ENCODE assay signal across 2 cellular contexts in the genomic region with DNA sequence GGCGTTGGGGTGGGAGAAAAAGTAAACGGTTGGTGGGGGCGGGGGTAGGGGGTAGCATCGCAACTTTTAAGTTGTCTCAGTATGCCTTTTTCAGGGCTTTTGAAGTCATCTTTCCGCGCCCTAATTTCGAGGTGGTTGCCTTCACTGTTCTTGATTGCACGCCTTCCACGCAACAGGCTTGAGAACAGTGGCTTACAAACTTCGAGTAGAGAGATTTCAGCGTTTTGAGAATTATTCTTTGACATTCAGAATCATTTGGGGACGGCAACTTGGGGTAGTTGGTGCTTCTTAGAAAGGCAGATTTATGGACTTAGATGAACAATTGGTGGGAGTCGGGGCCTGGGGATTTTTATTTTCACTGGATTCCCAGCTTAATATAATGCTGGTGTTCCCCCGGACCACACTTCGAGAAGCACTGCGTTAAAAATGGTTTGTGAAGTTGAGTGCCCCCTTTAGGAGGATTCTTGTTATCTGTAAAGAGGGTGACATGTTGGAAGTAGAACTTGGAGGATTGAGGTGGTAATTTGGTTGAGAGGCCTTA.
TF ChIP-seq lines count a peak whose summit lies in the region.

No MANE protein-coding gene starts in this region.

TF ChIP-seq in WTC11, 78 proteins besides CTCF, POLR2A, EP300 and RAD21:
- TF ChIP-seq IRF2 (CRISPR knock-in tag; IDR thresholded peaks at IDR 0.05; ENCODE audit: borderline replicate concordance, low read depth) = no peak
- TF ChIP-seq TP53 (CRISPR knock-in tag; IDR thresholded peaks at IDR 0.05) = no peak
- TF ChIP-seq, protein P1, sequence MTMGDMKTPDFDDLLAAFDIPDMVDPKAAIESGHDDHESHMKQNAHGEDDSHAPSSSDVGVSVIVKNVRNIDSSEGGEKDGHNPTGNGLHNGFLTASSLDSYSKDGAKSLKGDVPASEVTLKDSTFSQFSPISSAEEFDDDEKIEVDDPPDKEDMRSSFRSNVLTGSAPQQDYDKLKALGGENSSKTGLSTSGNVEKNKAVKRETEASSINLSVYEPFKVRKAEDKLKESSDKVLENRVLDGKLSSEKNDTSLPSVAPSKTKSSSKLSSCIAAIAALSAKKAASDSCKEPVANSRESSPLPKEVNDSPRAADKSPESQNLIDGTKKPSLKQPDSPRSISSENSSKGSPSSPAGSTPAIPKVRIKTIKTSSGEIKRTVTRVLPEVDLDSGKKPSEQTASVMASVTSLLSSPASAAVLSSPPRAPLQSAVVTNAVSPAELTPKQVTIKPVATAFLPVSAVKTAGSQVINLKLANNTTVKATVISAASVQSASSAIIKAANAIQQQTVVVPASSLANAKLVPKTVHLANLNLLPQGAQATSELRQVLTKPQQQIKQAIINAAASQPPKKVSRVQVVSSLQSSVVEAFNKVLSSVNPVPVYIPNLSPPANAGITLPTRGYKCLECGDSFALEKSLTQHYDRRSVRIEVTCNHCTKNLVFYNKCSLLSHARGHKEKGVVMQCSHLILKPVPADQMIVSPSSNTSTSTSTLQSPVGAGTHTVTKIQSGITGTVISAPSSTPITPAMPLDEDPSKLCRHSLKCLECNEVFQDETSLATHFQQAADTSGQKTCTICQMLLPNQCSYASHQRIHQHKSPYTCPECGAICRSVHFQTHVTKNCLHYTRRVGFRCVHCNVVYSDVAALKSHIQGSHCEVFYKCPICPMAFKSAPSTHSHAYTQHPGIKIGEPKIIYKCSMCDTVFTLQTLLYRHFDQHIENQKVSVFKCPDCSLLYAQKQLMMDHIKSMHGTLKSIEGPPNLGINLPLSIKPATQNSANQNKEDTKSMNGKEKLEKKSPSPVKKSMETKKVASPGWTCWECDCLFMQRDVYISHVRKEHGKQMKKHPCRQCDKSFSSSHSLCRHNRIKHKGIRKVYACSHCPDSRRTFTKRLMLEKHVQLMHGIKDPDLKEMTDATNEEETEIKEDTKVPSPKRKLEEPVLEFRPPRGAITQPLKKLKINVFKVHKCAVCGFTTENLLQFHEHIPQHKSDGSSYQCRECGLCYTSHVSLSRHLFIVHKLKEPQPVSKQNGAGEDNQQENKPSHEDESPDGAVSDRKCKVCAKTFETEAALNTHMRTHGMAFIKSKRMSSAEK (CRISPR knock-in tag; IDR thresholded peaks at IDR 0.05; ENCODE audit: borderline replicate concordance) = no peak
- TF ChIP-seq, protein P2, sequence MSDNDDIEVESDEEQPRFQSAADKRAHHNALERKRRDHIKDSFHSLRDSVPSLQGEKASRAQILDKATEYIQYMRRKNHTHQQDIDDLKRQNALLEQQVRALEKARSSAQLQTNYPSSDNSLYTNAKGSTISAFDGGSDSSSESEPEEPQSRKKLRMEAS (CRISPR knock-in tag; IDR thresholded peaks at IDR 0.05) = no peak
- TF ChIP-seq, protein P3, sequence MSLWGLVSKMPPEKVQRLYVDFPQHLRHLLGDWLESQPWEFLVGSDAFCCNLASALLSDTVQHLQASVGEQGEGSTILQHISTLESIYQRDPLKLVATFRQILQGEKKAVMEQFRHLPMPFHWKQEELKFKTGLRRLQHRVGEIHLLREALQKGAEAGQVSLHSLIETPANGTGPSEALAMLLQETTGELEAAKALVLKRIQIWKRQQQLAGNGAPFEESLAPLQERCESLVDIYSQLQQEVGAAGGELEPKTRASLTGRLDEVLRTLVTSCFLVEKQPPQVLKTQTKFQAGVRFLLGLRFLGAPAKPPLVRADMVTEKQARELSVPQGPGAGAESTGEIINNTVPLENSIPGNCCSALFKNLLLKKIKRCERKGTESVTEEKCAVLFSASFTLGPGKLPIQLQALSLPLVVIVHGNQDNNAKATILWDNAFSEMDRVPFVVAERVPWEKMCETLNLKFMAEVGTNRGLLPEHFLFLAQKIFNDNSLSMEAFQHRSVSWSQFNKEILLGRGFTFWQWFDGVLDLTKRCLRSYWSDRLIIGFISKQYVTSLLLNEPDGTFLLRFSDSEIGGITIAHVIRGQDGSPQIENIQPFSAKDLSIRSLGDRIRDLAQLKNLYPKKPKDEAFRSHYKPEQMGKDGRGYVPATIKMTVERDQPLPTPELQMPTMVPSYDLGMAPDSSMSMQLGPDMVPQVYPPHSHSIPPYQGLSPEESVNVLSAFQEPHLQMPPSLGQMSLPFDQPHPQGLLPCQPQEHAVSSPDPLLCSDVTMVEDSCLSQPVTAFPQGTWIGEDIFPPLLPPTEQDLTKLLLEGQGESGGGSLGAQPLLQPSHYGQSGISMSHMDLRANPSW (CRISPR knock-in tag; conservative IDR thresholded peaks at IDR 0.05; ENCODE audit: low read depth) = no peak
- no peak for TF ChIP-seq FOXJ3 (CRISPR knock-in tag; IDR thresholded peaks at IDR 0.05; ENCODE audit: borderline replicate concordance)
- TF ChIP-seq, protein P4, sequence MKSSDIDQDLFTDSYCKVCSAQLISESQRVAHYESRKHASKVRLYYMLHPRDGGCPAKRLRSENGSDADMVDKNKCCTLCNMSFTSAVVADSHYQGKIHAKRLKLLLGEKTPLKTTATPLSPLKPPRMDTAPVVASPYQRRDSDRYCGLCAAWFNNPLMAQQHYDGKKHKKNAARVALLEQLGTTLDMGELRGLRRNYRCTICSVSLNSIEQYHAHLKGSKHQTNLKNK (CRISPR knock-in tag; IDR thresholded peaks at IDR 0.05) = no peak
- TF ChIP-seq SMAD3 (CRISPR knock-in tag; IDR thresholded peaks at IDR 0.05; ENCODE audit: borderline replicate concordance) = no peak
- TF ChIP-seq, protein P5, sequence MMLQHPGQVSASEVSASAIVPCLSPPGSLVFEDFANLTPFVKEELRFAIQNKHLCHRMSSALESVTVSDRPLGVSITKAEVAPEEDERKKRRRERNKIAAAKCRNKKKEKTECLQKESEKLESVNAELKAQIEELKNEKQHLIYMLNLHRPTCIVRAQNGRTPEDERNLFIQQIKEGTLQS (CRISPR knock-in tag; conservative IDR thresholded peaks at IDR 0.05) = no peak
- TF ChIP-seq ZNF263 (CRISPR knock-in tag; IDR thresholded peaks at IDR 0.05; ENCODE audit: low read depth) = no peak
- TF ChIP-seq MXD4 (CRISPR knock-in tag; IDR thresholded peaks at IDR 0.05; ENCODE audit: borderline replicate concordance) = no peak
- TF ChIP-seq TEAD1 (CRISPR knock-in tag; IDR thresholded peaks at IDR 0.05) = no peak
- TF ChIP-seq, protein P6, sequence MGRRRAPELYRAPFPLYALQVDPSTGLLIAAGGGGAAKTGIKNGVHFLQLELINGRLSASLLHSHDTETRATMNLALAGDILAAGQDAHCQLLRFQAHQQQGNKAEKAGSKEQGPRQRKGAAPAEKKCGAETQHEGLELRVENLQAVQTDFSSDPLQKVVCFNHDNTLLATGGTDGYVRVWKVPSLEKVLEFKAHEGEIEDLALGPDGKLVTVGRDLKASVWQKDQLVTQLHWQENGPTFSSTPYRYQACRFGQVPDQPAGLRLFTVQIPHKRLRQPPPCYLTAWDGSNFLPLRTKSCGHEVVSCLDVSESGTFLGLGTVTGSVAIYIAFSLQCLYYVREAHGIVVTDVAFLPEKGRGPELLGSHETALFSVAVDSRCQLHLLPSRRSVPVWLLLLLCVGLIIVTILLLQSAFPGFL (CRISPR knock-in tag; IDR thresholded peaks at IDR 0.05; ENCODE audit: borderline replicate concordance) = no peak

TF ChIP-seq in H1, 55 proteins besides CTCF, POLR2A, EP300 and RAD21 (continued from another document):
- no peak for TF ChIP-seq GTF2F1 (IDR thresholded peaks at IDR 0.05; ENCODE audit: borderline replicate concordance, low read depth, low read length)
- TF ChIP-seq, protein P7, sequence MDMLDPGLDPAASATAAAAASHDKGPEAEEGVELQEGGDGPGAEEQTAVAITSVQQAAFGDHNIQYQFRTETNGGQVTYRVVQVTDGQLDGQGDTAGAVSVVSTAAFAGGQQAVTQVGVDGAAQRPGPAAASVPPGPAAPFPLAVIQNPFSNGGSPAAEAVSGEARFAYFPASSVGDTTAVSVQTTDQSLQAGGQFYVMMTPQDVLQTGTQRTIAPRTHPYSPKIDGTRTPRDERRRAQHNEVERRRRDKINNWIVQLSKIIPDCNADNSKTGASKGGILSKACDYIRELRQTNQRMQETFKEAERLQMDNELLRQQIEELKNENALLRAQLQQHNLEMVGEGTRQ (IDR thresholded peaks at IDR 0.05; ENCODE audit: low read length) = no peak
- peak; percentile 1; the same call in 1 of the 2 replicates for TF ChIP-seq MAFK (IDR thresholded peaks at IDR 0.05; ENCODE audit: low read depth, low read length)
- TF ChIP-seq EZH2 (IDR thresholded peaks at IDR 0.05; ENCODE audit: low read depth, low read length, severe bottlenecking) = no peak
- TF ChIP-seq SRF (IDR thresholded peaks at IDR 0.05; ENCODE audit: low read depth, low read length) = no peak
- no peak for TF ChIP-seq CREB1 (IDR thresholded peaks at IDR 0.05)
- no peak for TF ChIP-seq TCF12 (IDR thresholded peaks at IDR 0.05; ENCODE audit: low read depth, low read length)
- no peak for TF ChIP-seq FOSL1 (IDR thresholded peaks at IDR 0.05; ENCODE audit: insufficient read depth, low read depth, low read length)
- TF ChIP-seq SIN3A (conservative IDR thresholded peaks at IDR 0.05 in 1 of 2, IDR thresholded peaks at IDR 0.05 in 1 of 2; ENCODE audit: low read depth in 1 of 2, low read length in 2 of 2) = peak in 1 of 2 experiments; percentile 63; a peak in 2 of 4 replicates
- no peak for TF ChIP-seq POU5F1 (IDR thresholded peaks at IDR 0.05; ENCODE audit: low read depth, low read length)
- no peak for TF ChIP-seq BACH1 (IDR thresholded peaks at IDR 0.05; ENCODE audit: low read length)
- no peak for TF ChIP-seq CTBP2 (IDR thresholded peaks at IDR 0.05; ENCODE audit: borderline replicate concordance, insufficient read depth, insufficient read length, low read length)
- no peak for TF ChIP-seq ASH2L (IDR thresholded peaks at IDR 0.05; ENCODE audit: low read length)
- TF ChIP-seq SIX5 (IDR thresholded peaks at IDR 0.05; ENCODE audit: low read depth, low read length) = no peak
- no peak for TF ChIP-seq RNF2 (IDR thresholded peaks at IDR 0.05; ENCODE audit: borderline replicate concordance, low read depth, low read length, missing control alignments, poor library complexity, severe bottlenecking)
- TF ChIP-seq TBP (IDR thresholded peaks at IDR 0.05; ENCODE audit: low read depth, low read length) = no peak
- peak; percentile 52 for TF ChIP-seq YY1 (IDR thresholded peaks at IDR 0.05; ENCODE audit: low read depth, low read length)
- TF ChIP-seq HDAC2 (IDR thresholded peaks at IDR 0.05; ENCODE audit: borderline replicate concordance in 1 of 2, low read depth in 2 of 2, low read length in 2 of 2) = no peak
- no peak for TF ChIP-seq CHD2 (IDR thresholded peaks at IDR 0.05; ENCODE audit: low read length)
